8 cellular contexts compared by ENCODE assay signal in genomic region chr21:34126269-34126668, GRCh38. TPM values are rescaled to one million over a fixed set of nuclear protein-coding genes. Genes with fewer than 3 reads are reported as not detected.
A peak's percentile ranks its signal among the peaks of the same experiment; 100 is the strongest.
DNase-seq lines count a peak whose midpoint lies in the region; TF ChIP-seq lines count a peak whose summit lies in the region.

No MANE protein-coding gene starts in this region.

- no peak for TF ChIP-seq POLR2A in Peyer's patch (IDR thresholded peaks at IDR 0.05)

- DNase-seq in stimulated activated CD4-positive, alpha-beta T cell treated with anti-CD3 and anti-CD28 coated beads, Interleukin-1b, Interleukin-23, amount 100 ng/mL, for 48 hours, result peak; percentile 22
- DNase-seq in stimulated activated CD4-positive, alpha-beta T cell treated with anti-CD3 and anti-CD28 coated beads, Interleukin-4, amount 100 ng/mL, for 24 hours, result no peak
- DNase-seq in amniotic epithelial cell (ENCODE audit: low read depth), result peak; percentile 74
- peak; percentile 48 for DNase-seq in inferior parietal cortex (ENCODE audit: extremely low spot score)
- DNase-seq in HuH-7.5 (ENCODE audit: low spot score), result no peak
- DNase-seq in NCI-H524 treated with DMSO at 0.1 percent for 48 hours (lab: John Stamatoyannopoulos, UW), result no peak
- no peak for DNase-seq in Peyer's patch
- DNase-seq in stimulated activated CD4-positive, alpha-beta T cell treated with anti-CD3 and anti-CD28 coated beads, Interleukin-2, amount 100 ng/mL, for 24 hours, result no peak

- no peak overlapping the region for H3K27ac ChIP-seq in Peyer's patch

- no peak overlapping the region for H3K4me3 ChIP-seq in Peyer's patch

- TF ChIP-seq CTCF in Peyer's patch (IDR thresholded peaks at IDR 0.05), result no peak

- H3K4me1 ChIP-seq in Peyer's patch, result peaks cover 0 to 19% (median 0%) of the 10 kb centered on the region in 4 donors

- H3K9me3 ChIP-seq in Peyer's patch, result no peaks in the 10 kb centered on the region

- H3K27me3 ChIP-seq in Peyer's patch, result no peaks in the 10 kb centered on the region

- peaks cover 0 to 4% (median 0%) of the 10 kb centered on the region in 3 donors for H3K36me3 ChIP-seq in Peyer's patch

RNA-seq across cellular contexts. Expression of gene MRPS6, which starts 52.9 kb away (rescaled TPM):
- total RNA-seq in Peyer's patch, result 10 to 100 TPM; 20.3 to 29.7 (median 22.7) TPM

RNA-seq across cellular contexts. Expression of gene SLC5A3, which starts 52.9 kb away (rescaled TPM):
- total RNA-seq in Peyer's patch, result 10 to 100 TPM; 15.8 to 20.5 (median 17.7) TPM

Comparison
In these comparisons a context has a peak if more than half of its experiments do, and no peak if none do; other contexts are left out.
1. DNase-seq: peak in stimulated activated CD4-positive, alpha-beta T cell treated with anti-CD3 and anti-CD28 coated beads, Interleukin-1b, Interleukin-23, amount 100 ng/mL, for 48 hours (single experiment), amniotic epithelial cell (single experiment) and inferior parietal cortex (single experiment); none in stimulated activated CD4-positive, alpha-beta T cell treated with anti-CD3 and anti-CD28 coated beads, Interleukin-4, amount 100 ng/mL, for 24 hours (single experiment), HuH-7.5 (single experiment), NCI-H524 treated with DMSO at 0.1 percent for 48 hours (single experiment), Peyer's patch (0 of 3) and stimulated activated CD4-positive, alpha-beta T cell treated with anti-CD3 and anti-CD28 coated beads, Interleukin-2, amount 100 ng/mL, for 24 hours (0 of 2).